Comparison of ENCODE assay signal across 15 cellular contexts in the genomic region with DNA sequence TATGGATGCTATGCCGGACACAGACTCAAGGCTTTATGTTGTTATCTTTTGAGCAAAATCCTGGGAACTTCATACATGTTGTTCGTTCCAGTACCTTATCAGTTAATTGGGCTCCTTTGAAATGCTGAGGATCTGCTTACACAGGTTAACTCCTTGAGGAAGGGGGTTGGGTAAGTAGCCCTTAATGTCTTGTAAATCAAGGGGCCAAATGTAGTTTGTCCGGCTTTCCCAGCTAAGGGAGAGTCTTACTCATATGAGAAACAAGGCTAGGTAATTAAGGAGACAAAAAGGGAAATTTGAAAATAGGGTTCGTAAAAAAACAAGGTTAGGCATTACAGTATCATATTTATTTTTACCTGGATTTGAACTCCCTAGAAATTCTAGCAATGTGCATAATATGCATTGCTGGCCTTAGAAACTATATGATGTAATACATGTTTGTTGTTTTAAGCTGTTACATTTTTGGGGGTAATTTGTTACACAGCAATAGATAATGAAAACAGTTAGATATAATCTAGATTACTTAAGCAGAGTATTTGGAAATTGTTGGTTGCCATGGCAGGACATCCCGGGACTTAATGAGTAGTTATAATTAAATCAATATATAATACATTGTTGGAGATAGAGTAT. TPM values are rescaled to one million over a fixed set of nuclear protein-coding genes. Genes with fewer than 3 reads are reported as not detected.
"Had no signal": no experiment of that assay in that cellular context is flagged by ENCODE, and none has a peak within 500 bp of the region (broad histone marks: within the 10 kb centered on the region; RNA-seq: fewer than 3 reads in every experiment).

No MANE protein-coding gene starts in this region.

- H3K9me3 Mint-ChIP-seq: activated T-helper 17 cell treated with anti-CD3 and anti-CD28 coated beads, Interleukin-2, amount 50 U/mL, for 72 hours had no signal

- H3K4me3 Mint-ChIP-seq: activated T-helper 17 cell treated with anti-CD3 and anti-CD28 coated beads, Interleukin-2, amount 50 U/mL, for 72 hours had no signal

- H3K27ac ChIP-seq: stomach had no signal

- H3K9me3 ChIP-seq: spleen, stomach, testis had no signal

- H3K27ac Mint-ChIP-seq: activated T-helper 17 cell treated with anti-CD3 and anti-CD28 coated beads, Interleukin-2, amount 50 U/mL, for 72 hours had no signal

- H3K27me3 ChIP-seq: dorsolateral prefrontal cortex, spleen, stomach, testis had no signal

- H3K27me3 Mint-ChIP-seq: activated T-helper 17 cell treated with anti-CD3 and anti-CD28 coated beads, Interleukin-2, amount 50 U/mL, for 72 hours had no signal

- ATAC-seq: activated T-helper 17 cell treated with anti-CD3 and anti-CD28 coated beads, Interleukin-2, amount 50 U/mL, for 72 hours; sciatic nerve had no signal

- H3K4me3 ChIP-seq: dorsolateral prefrontal cortex, spleen, stomach, testis had no signal

- H3K36me3 ChIP-seq: spleen, stomach had no signal

- DNase-seq: activated CD4-positive, alpha-beta T cell treated with anti-CD3 and anti-CD28 coated beads, Interleukin-2, amount 50 U/mL, for 4 hours; activated CD4-positive, CD25-positive, alpha-beta regulatory T cell treated with anti-CD3 and anti-CD28 coated beads, Interleukin-2, amount 50 U/mL, for 72 hours; activated naive CD4-positive, alpha-beta T cell treated with anti-CD3 and anti-CD28 coated beads, Interleukin-2, amount 50 U/mL, for 16 hours; amniotic stem cell; dorsolateral prefrontal cortex; erythroblast; spleen; stomach; SW 1271 had no signal

RNA-seq across cellular contexts. Expression of a gene that starts 48.0 kb away (rescaled TPM):
- total RNA-seq: activated T-helper 17 cell treated with anti-CD3 and anti-CD28 coated beads, Interleukin-2, amount 50 U/mL, for 72 hours; lower leg skin; mesenteric fat pad; osteocyte; sciatic nerve had no signal
- polyA plus RNA-seq: spleen had no signal
